In the genomic region with DNA sequence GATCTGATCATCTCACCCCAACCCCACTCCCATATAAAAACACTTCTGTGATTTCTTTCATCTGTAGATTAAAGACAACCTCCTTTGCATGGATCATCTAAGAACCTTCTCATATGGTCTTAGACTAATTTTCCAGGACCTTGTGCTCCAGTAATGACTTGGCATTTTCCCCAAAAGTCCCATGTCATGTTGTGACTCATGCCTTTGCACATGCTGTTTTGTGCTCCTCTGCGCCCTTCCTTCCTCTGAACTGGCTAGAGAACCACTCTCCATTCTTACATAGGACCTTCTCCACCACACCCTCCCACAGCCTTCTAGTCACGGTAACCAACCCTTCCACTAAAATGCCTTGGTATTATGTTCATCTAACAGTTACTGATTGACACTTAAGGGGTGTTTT, we compare ENCODE assay signal across 1 cellular context.
A peak's percentile ranks its signal among the peaks of the same experiment; 100 is the strongest.
TF ChIP-seq lines count a peak whose summit lies in the region.

No MANE protein-coding gene starts in this region.

TF ChIP-seq in K562, 482 proteins besides CTCF, POLR2A, EP300 and RAD21 (continued from another document and continues in another):
- TF ChIP-seq, protein P1, sequence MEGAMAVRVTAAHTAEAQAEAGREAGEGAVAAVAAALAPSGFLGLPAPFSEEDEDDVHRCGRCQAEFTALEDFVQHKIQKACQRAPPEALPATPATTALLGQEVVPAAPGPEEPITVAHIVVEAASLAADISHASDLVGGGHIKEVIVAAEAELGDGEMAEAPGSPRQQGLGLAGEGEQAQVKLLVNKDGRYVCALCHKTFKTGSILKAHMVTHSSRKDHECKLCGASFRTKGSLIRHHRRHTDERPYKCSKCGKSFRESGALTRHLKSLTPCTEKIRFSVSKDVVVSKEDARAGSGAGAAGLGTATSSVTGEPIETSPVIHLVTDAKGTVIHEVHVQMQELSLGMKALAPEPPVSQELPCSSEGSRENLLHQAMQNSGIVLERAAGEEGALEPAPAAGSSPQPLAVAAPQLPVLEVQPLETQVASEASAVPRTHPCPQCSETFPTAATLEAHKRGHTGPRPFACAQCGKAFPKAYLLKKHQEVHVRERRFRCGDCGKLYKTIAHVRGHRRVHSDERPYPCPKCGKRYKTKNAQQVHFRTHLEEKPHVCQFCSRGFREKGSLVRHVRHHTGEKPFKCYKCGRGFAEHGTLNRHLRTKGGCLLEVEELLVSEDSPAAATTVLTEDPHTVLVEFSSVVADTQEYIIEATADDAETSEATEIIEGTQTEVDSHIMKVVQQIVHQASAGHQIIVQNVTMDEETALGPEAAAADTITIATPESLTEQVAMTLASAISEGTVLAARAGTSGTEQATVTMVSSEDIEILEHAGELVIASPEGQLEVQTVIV (CRISPR knock-in tag; IDR thresholded peaks at IDR 0.05; ENCODE audit: borderline replicate concordance): no peak
- no peak for TF ChIP-seq TEAD4 (IDR thresholded peaks at IDR 0.05; ENCODE audit: low read length)
- no peak for TF ChIP-seq TEAD4 (CRISPR knock-in tag; IDR thresholded peaks at IDR 0.05; ENCODE audit: borderline replicate concordance)
- no peak for TF ChIP-seq FOXK1 (CRISPR knock-in tag; IDR thresholded peaks at IDR 0.05; ENCODE audit: borderline replicate concordance)
- TF ChIP-seq TARDBP (IDR thresholded peaks at IDR 0.05): no peak
- TF ChIP-seq JUN (IDR thresholded peaks at IDR 0.05; ENCODE audit: borderline replicate concordance, low read depth, low read length): peak; percentile 70; the same call in 1 of the 2 replicates
- no peak for TF ChIP-seq JUN (CRISPR knock-in tag; IDR thresholded peaks at IDR 0.05; ENCODE audit: borderline replicate concordance)
- TF ChIP-seq KDM2B (CRISPR knock-in tag; IDR thresholded peaks at IDR 0.05): no peak
- TF ChIP-seq, protein P2, sequence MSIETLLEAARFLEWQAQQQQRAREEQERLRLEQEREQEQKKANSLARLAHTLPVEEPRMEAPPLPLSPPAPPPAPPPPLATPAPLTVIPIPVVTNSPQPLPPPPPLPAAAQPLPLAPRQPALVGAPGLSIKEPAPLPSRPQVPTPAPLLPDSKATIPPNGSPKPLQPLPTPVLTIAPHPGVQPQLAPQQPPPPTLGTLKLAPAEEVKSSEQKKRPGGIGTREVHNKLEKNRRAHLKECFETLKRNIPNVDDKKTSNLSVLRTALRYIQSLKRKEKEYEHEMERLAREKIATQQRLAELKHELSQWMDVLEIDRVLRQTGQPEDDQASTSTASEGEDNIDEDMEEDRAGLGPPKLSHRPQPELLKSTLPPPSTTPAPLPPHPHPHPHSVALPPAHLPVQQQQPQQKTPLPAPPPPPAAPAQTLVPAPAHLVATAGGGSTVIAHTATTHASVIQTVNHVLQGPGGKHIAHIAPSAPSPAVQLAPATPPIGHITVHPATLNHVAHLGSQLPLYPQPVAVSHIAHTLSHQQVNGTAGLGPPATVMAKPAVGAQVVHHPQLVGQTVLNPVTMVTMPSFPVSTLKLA (conservative IDR thresholded peaks at IDR 0.05): peak in 1 of 2 experiments; percentile 50; a peak in 3 of 4 replicates
- peak; percentile 52; the same call in 1 of the 2 replicates for TF ChIP-seq BHLHE40 (IDR thresholded peaks at IDR 0.05; ENCODE audit: low read length)
- TF ChIP-seq, protein P3, sequence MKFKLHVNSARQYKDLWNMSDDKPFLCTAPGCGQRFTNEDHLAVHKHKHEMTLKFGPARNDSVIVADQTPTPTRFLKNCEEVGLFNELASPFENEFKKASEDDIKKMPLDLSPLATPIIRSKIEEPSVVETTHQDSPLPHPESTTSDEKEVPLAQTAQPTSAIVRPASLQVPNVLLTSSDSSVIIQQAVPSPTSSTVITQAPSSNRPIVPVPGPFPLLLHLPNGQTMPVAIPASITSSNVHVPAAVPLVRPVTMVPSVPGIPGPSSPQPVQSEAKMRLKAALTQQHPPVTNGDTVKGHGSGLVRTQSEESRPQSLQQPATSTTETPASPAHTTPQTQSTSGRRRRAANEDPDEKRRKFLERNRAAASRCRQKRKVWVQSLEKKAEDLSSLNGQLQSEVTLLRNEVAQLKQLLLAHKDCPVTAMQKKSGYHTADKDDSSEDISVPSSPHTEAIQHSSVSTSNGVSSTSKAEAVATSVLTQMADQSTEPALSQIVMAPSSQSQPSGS (CRISPR knock-in tag; IDR thresholded peaks at IDR 0.05): no peak
- no peak; the same call in 1 of the 2 replicates for TF ChIP-seq EP400 (IDR thresholded peaks at IDR 0.05)
- no peak for TF ChIP-seq EGR1 (conservative IDR thresholded peaks at IDR 0.05)
- TF ChIP-seq ZBED1 (IDR thresholded peaks at IDR 0.05): no peak
- TF ChIP-seq CEBPG (CRISPR knock-in tag; IDR thresholded peaks at IDR 0.05): no peak
- no peak for TF ChIP-seq CEBPG (tag; conservative IDR thresholded peaks at IDR 0.05 in 1 of 2, IDR thresholded peaks at IDR 0.05 in 1 of 2)
- TF ChIP-seq ELF4 (CRISPR knock-in tag; IDR thresholded peaks at IDR 0.05): no peak
- TF ChIP-seq DDX20 (tag; IDR thresholded peaks at IDR 0.05; ENCODE audit: low read depth): no peak
- no peak for TF ChIP-seq ZNF197 (CRISPR knock-in tag; IDR thresholded peaks at IDR 0.05; ENCODE audit: low read depth)
- TF ChIP-seq EHMT2 (IDR thresholded peaks at IDR 0.05): peak; percentile 76
- no peak for TF ChIP-seq MIER1 (IDR thresholded peaks at IDR 0.05; ENCODE audit: low read depth)
- no peak for TF ChIP-seq HDGF (IDR thresholded peaks at IDR 0.05)
- TF ChIP-seq SMC3 (conservative IDR thresholded peaks at IDR 0.05; ENCODE audit: insufficient read depth, low read depth, low read length): no peak
- no peak for TF ChIP-seq ZNF174 (CRISPR knock-in tag; IDR thresholded peaks at IDR 0.05)
- peak; percentile 86 for TF ChIP-seq MAFF (IDR thresholded peaks at IDR 0.05; ENCODE audit: low read length)
- TF ChIP-seq, protein P4, sequence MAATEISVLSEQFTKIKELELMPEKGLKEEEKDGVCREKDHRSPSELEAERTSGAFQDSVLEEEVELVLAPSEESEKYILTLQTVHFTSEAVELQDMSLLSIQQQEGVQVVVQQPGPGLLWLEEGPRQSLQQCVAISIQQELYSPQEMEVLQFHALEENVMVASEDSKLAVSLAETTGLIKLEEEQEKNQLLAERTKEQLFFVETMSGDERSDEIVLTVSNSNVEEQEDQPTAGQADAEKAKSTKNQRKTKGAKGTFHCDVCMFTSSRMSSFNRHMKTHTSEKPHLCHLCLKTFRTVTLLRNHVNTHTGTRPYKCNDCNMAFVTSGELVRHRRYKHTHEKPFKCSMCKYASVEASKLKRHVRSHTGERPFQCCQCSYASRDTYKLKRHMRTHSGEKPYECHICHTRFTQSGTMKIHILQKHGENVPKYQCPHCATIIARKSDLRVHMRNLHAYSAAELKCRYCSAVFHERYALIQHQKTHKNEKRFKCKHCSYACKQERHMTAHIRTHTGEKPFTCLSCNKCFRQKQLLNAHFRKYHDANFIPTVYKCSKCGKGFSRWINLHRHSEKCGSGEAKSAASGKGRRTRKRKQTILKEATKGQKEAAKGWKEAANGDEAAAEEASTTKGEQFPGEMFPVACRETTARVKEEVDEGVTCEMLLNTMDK (IDR thresholded peaks at IDR 0.05; ENCODE audit: borderline replicate concordance, insufficient read depth, low read depth, low read length, poor library complexity, severe bottlenecking): no peak
- TF ChIP-seq, protein P5, sequence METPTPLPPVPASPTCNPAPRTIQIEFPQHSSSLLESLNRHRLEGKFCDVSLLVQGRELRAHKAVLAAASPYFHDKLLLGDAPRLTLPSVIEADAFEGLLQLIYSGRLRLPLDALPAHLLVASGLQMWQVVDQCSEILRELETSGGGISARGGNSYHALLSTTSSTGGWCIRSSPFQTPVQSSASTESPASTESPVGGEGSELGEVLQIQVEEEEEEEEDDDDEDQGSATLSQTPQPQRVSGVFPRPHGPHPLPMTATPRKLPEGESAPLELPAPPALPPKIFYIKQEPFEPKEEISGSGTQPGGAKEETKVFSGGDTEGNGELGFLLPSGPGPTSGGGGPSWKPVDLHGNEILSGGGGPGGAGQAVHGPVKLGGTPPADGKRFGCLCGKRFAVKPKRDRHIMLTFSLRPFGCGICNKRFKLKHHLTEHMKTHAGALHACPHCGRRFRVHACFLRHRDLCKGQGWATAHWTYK (CRISPR knock-in tag; IDR thresholded peaks at IDR 0.05): no peak
- no peak for TF ChIP-seq HDAC1 (IDR thresholded peaks at IDR 0.05)
- TF ChIP-seq ZSCAN29 (IDR thresholded peaks at IDR 0.05): no peak
- no peak for TF ChIP-seq ZFX (CRISPR knock-in tag; IDR thresholded peaks at IDR 0.05)
- TF ChIP-seq ZNF507 (tag; conservative IDR thresholded peaks at IDR 0.05): no peak
- no peak for TF ChIP-seq ZNF140 (CRISPR knock-in tag; IDR thresholded peaks at IDR 0.05)
- TF ChIP-seq, protein P6, sequence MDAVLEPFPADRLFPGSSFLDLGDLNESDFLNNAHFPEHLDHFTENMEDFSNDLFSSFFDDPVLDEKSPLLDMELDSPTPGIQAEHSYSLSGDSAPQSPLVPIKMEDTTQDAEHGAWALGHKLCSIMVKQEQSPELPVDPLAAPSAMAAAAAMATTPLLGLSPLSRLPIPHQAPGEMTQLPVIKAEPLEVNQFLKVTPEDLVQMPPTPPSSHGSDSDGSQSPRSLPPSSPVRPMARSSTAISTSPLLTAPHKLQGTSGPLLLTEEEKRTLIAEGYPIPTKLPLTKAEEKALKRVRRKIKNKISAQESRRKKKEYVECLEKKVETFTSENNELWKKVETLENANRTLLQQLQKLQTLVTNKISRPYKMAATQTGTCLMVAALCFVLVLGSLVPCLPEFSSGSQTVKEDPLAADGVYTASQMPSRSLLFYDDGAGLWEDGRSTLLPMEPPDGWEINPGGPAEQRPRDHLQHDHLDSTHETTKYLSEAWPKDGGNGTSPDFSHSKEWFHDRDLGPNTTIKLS (IDR thresholded peaks at IDR 0.05; ENCODE audit: borderline replicate concordance, low read depth): no peak
- no peak for TF ChIP-seq DACH1 (IDR thresholded peaks at IDR 0.05; ENCODE audit: partially characterized antibody)
- TF ChIP-seq TBP (optimal IDR thresholded peaks at IDR 0.05; ENCODE audit: low read depth, low read length): no peak
- peak; percentile 90 for TF ChIP-seq JUND (IDR thresholded peaks at IDR 0.05; ENCODE audit: borderline replicate concordance, low read depth, low read length)
- TF ChIP-seq JUND (tag; IDR thresholded peaks at IDR 0.05; ENCODE audit: borderline replicate concordance, low read depth, low read length): peak; percentile 96
- TF ChIP-seq L3MBTL2 (IDR thresholded peaks at IDR 0.05): peak; percentile 33; the same call in 1 of the 2 replicates
- TF ChIP-seq, protein P7, sequence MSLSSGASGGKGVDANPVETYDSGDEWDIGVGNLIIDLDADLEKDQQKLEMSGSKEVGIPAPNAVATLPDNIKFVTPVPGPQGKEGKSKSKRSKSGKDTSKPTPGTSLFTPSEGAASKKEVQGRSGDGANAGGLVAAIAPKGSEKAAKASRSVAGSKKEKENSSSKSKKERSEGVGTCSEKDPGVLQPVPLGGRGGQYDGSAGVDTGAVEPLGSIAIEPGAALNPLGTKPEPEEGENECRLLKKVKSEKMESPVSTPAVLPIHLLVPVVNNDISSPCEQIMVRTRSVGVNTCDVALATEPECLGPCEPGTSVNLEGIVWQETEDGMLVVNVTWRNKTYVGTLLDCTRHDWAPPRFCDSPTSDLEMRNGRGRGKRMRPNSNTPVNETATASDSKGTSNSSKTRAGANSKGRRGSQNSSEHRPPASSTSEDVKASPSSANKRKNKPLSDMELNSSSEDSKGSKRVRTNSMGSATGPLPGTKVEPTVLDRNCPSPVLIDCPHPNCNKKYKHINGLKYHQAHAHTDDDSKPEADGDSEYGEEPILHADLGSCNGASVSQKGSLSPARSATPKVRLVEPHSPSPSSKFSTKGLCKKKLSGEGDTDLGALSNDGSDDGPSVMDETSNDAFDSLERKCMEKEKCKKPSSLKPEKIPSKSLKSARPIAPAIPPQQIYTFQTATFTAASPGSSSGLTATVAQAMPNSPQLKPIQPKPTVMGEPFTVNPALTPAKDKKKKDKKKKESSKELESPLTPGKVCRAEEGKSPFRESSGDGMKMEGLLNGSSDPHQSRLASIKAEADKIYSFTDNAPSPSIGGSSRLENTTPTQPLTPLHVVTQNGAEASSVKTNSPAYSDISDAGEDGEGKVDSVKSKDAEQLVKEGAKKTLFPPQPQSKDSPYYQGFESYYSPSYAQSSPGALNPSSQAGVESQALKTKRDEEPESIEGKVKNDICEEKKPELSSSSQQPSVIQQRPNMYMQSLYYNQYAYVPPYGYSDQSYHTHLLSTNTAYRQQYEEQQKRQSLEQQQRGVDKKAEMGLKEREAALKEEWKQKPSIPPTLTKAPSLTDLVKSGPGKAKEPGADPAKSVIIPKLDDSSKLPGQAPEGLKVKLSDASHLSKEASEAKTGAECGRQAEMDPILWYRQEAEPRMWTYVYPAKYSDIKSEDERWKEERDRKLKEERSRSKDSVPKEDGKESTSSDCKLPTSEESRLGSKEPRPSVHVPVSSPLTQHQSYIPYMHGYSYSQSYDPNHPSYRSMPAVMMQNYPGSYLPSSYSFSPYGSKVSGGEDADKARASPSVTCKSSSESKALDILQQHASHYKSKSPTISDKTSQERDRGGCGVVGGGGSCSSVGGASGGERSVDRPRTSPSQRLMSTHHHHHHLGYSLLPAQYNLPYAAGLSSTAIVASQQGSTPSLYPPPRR (CRISPR knock-in tag; IDR thresholded peaks at IDR 0.05; ENCODE audit: borderline replicate concordance): no peak
- TF ChIP-seq ZNF444 (CRISPR knock-in tag; IDR thresholded peaks at IDR 0.05): no peak
- TF ChIP-seq ZFP1 (CRISPR knock-in tag; IDR thresholded peaks at IDR 0.05): no peak
- TF ChIP-seq RFX1 (IDR thresholded peaks at IDR 0.05): no peak
- peak; percentile 48; the same call in 1 of the 2 replicates for TF ChIP-seq SMARCA4 (IDR thresholded peaks at IDR 0.05)
- no peak for TF ChIP-seq ZNF766 (CRISPR knock-in tag; conservative IDR thresholded peaks at IDR 0.05)
- TF ChIP-seq POLR2G (IDR thresholded peaks at IDR 0.05; ENCODE audit: low read depth, low read length): no peak
- no peak for TF ChIP-seq EWSR1 (IDR thresholded peaks at IDR 0.05; ENCODE audit: borderline replicate concordance, low read depth, partially characterized antibody)
- peak; percentile 67 for TF ChIP-seq NFE2L1 (tag; IDR thresholded peaks at IDR 0.05; ENCODE audit: borderline replicate concordance, low read depth)
- TF ChIP-seq, protein P8, sequence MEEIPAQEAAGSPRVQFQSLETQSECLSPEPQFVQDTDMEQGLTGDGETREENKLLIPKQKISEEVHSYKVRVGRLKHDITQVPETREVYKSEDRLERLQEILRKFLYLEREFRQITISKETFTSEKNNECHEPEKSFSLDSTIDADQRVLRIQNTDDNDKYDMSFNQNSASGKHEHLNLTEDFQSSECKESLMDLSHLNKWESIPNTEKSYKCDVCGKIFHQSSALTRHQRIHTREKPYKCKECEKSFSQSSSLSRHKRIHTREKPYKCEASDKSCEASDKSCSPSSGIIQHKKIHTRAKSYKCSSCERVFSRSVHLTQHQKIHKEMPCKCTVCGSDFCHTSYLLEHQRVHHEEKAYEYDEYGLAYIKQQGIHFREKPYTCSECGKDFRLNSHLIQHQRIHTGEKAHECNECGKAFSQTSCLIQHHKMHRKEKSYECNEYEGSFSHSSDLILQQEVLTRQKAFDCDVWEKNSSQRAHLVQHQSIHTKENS (CRISPR knock-in tag; IDR thresholded peaks at IDR 0.05): no peak
- TF ChIP-seq PRMT5 (CRISPR knock-in tag; IDR thresholded peaks at IDR 0.05): no peak
- TF ChIP-seq SREBF2 (CRISPR knock-in tag; IDR thresholded peaks at IDR 0.05): no peak
- TF ChIP-seq HMG20A (CRISPR knock-in tag; conservative IDR thresholded peaks at IDR 0.05): no peak
- TF ChIP-seq, protein P9, sequence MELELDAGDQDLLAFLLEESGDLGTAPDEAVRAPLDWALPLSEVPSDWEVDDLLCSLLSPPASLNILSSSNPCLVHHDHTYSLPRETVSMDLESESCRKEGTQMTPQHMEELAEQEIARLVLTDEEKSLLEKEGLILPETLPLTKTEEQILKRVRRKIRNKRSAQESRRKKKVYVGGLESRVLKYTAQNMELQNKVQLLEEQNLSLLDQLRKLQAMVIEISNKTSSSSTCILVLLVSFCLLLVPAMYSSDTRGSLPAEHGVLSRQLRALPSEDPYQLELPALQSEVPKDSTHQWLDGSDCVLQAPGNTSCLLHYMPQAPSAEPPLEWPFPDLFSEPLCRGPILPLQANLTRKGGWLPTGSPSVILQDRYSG (tag; conservative IDR thresholded peaks at IDR 0.05; ENCODE audit: low read depth): no peak
- TF ChIP-seq ATF7 (IDR thresholded peaks at IDR 0.05): peak; percentile 12; the same call in 1 of the 2 replicates
